20 cellular contexts compared by ENCODE assay signal in genomic region chr4:182238355-182238931, GRCh38. TPM values are rescaled to one million over a fixed set of nuclear protein-coding genes. Genes with fewer than 3 reads are reported as not detected.
DNase-seq lines count a peak whose midpoint lies in the region; ATAC-seq, FAIRE-seq and TF ChIP-seq lines count a peak whose summit lies in the region.
"Had no signal": no experiment of that assay in that cellular context is flagged by ENCODE, and none has a peak within 500 bp of the region (broad histone marks: within the 10 kb centered on the region; RNA-seq: fewer than 3 reads in every experiment).

No MANE protein-coding gene starts in this region.

- peaks cover 10% of the 10 kb centered on the region for H3K36me3 Mint-ChIP-seq in astrocyte (ENCODE audit: low read depth, unreplicated experiment)
- no peaks in the 10 kb centered on the region for H3K36me3 Mint-ChIP-seq in activated CD4-positive, alpha-beta memory T cell treated with anti-CD3 and anti-CD28 coated beads, Interleukin-2, amount 10 ng/mL, durations not matched to agents 7 days and 5 days (ENCODE audit: low read depth)
- H3K36me3 Mint-ChIP-seq: activated naive CD4-positive, alpha-beta T cell treated with anti-CD3 and anti-CD28 coated beads, Interleukin-2, amount 10 ng/mL, durations not matched to agents 7 days and 5 days; CD8-positive, alpha-beta T cell; T-cell had no signal

- FAIRE-seq in A549 (lab: Jason Lieb, UNC) (no peak), astrocyte (lab: Jason Lieb, UNC) (no peak)
- FAIRE-seq: A204.1, G401.6, GM12892 had no signal

- peaks cover 4% of the 10 kb centered on the region for H3K9me3 Mint-ChIP-seq in astrocyte (ENCODE audit: unreplicated experiment)
- H3K9me3 Mint-ChIP-seq in activated CD4-positive, alpha-beta memory T cell treated with anti-CD3 and anti-CD28 coated beads, Interleukin-2, amount 10 ng/mL, durations not matched to agents 7 days and 5 days, result peaks cover 6% of the 10 kb centered on the region

- H3K79me2 ChIP-seq in astrocyte (ENCODE audit: insufficient read depth, low read length), result peaks cover 31% of the 10 kb centered on the region

- H4K20me1 ChIP-seq in astrocyte (ENCODE audit: insufficient read depth, low read length), result no peaks in the 10 kb centered on the region

- peak overlapping the region; percentile 54 for H3K4me2 ChIP-seq in A549
- peak overlapping the region; percentile 68 for H3K4me2 ChIP-seq in astrocyte (ENCODE audit: low read length)

- H3K4me1 ChIP-seq in A549 (peaks cover 40% of the 10 kb centered on the region), HUES64 (ENCODE audit: insufficient read depth, low read length) (peaks cover 29% of the 10 kb centered on the region), astrocyte (ENCODE audit: insufficient read depth, low read length) (peaks cover 52% of the 10 kb centered on the region), upper lobe of right lung (no peaks in the 10 kb centered on the region)
- H3K4me1 ChIP-seq: gastrocnemius medialis, Peyer's patch had no signal

- H3K27me3 ChIP-seq in HUES64 (ENCODE audit: insufficient read depth, low read length) (no peaks in the 10 kb centered on the region), astrocyte (ENCODE audit: insufficient read depth, low read length) (no peaks in the 10 kb centered on the region), upper lobe of right lung (no peaks in the 10 kb centered on the region)
- H3K27me3 ChIP-seq: gastrocnemius medialis, Peyer's patch had no signal

- H3K27ac Mint-ChIP-seq in astrocyte (ENCODE audit: unreplicated experiment), result peak overlapping the region; percentile 97
- no peak overlapping the region for H3K27ac Mint-ChIP-seq in activated CD4-positive, alpha-beta memory T cell treated with anti-CD3 and anti-CD28 coated beads, Interleukin-2, amount 10 ng/mL, durations not matched to agents 7 days and 5 days
- H3K27ac Mint-ChIP-seq: activated naive CD4-positive, alpha-beta T cell treated with anti-CD3 and anti-CD28 coated beads, Interleukin-2, amount 10 ng/mL, durations not matched to agents 7 days and 5 days; CD8-positive, alpha-beta T cell; T-cell had no signal

- H3K27me3 Mint-ChIP-seq in astrocyte (ENCODE audit: low read depth, unreplicated experiment), result no peaks in the 10 kb centered on the region
- H3K27me3 Mint-ChIP-seq in activated CD4-positive, alpha-beta memory T cell treated with anti-CD3 and anti-CD28 coated beads, Interleukin-2, amount 10 ng/mL, durations not matched to agents 7 days and 5 days, result no peaks in the 10 kb centered on the region
- H3K27me3 Mint-ChIP-seq: activated naive CD4-positive, alpha-beta T cell treated with anti-CD3 and anti-CD28 coated beads, Interleukin-2, amount 10 ng/mL, durations not matched to agents 7 days and 5 days had no signal

- no peak overlapping the region for H2AFZ ChIP-seq in astrocyte (ENCODE audit: low read depth, low read length)

- intact Hi-C loops in upper lobe of right lung (cut with DNase I), result no loop called here

- H3K27ac ChIP-seq in A549 (peak overlapping the region; percentile 90 to 94), HUES64 (ENCODE audit: low read depth, low read length) (peak overlapping the region; percentile 26; the same call in 1 of the 2 replicates), astrocyte (ENCODE audit: low read depth, low read length) (peak overlapping the region; percentile 94), upper lobe of right lung (no peak overlapping the region)
- H3K27ac ChIP-seq: gastrocnemius medialis, Peyer's patch had no signal

- TF ChIP-seq CTCF in A549 (IDR thresholded peaks at IDR 0.05) (no peak), astrocyte (IDR thresholded peaks at IDR 0.05; ENCODE audit: insufficient read depth, low read depth, low read length) (no peak), upper lobe of right lung (IDR thresholded peaks at IDR 0.05) (no peak)

- TF ChIP-seq EP300 in A549 (IDR thresholded peaks at IDR 0.05), result peak in 1 of 2 experiments; percentile 63; a peak in 1 of 5 replicates

- WGBS in A549 (ENCODE audit: missing lambda C conversion rate), result 12% methylated on average over 9 of the region's 9 CpGs
- WGBS in HUES64, result 31% methylated on average over 6 of the region's 9 CpGs

- H3K4me3 ChIP-seq in A549 (0 out of 3 replicates have a peak overlapping the region, but pooled peaks have one; percentile 12), HUES64 (ENCODE audit: low read length) (no peak overlapping the region), astrocyte (ENCODE audit: insufficient read depth, low read depth, low read length) (no peak overlapping the region), upper lobe of right lung (no peak overlapping the region)
- H3K4me3 ChIP-seq: gastrocnemius medialis, Peyer's patch had no signal

- TF ChIP-seq POLR2A in A549 (IDR thresholded peaks at IDR 0.05; ENCODE audit: low read length), result no peak

- H3K9ac ChIP-seq in HUES64 (ENCODE audit: low read depth, low read length), result no peak overlapping the region
- peak overlapping the region; percentile 70 for H3K9ac ChIP-seq in astrocyte (ENCODE audit: low read length)

- peak; percentile 74 to 80 for ATAC-seq in A549
- ATAC-seq in upper lobe of right lung, result no peak
- ATAC-seq: activated CD4-positive, CD25-positive, alpha-beta regulatory T cell treated with anti-CD3 and anti-CD28 coated beads, Interleukin-2, amount 50 U/mL, for 24 hours; CD8-positive, alpha-beta T cell; gastrocnemius medialis; T-cell had no signal

- no peaks in the 10 kb centered on the region for H3K9me3 ChIP-seq in A549
- H3K9me3 ChIP-seq in HUES64 (ENCODE audit: insufficient read depth, low read depth, low read length), result no peaks in the 10 kb centered on the region
- H3K9me3 ChIP-seq in astrocyte (ENCODE audit: insufficient read depth, low read depth, low read length), result no peaks in the 10 kb centered on the region
- H3K9me3 ChIP-seq in upper lobe of right lung, result no peaks in the 10 kb centered on the region
- H3K9me3 ChIP-seq: gastrocnemius medialis, Peyer's patch had no signal

- H3K36me3 ChIP-seq in HUES64 (ENCODE audit: insufficient read depth, low read length) (no peaks in the 10 kb centered on the region), astrocyte (ENCODE audit: insufficient read depth, low read length) (peaks cover 2% of the 10 kb centered on the region), upper lobe of right lung (no peaks in the 10 kb centered on the region)
- H3K36me3 ChIP-seq: gastrocnemius medialis, Peyer's patch had no signal

- DNase-seq in A549 (ENCODE audit: low read depth in 1 of 2, low spot score in 1 of 2) (peak; percentile 18 to 66), astrocyte (ENCODE audit: low read depth) (peak; percentile 68), kidney tubule cell (ENCODE audit: low spot score) (peak; percentile 45), upper lobe of right lung (no peak), H4 (ENCODE audit: low spot score) (no peak), NCI-H446 treated with DMSO at 0.1 percent for 48 hours (lab: John Stamatoyannopoulos, UW) (no peak)
- no peak for DNase-seq in activated CD4-positive, alpha-beta memory T cell treated with anti-CD3 and anti-CD28 coated beads, Interleukin-2, amount 10 ng/mL, durations not matched to agents 7 days and 5 days
- DNase-seq: activated naive CD4-positive, alpha-beta T cell treated with anti-CD3 and anti-CD28 coated beads, Interleukin-2, amount 10 ng/mL, durations not matched to agents 7 days and 5 days; CD8-positive, alpha-beta T cell; gastrocnemius medialis; MM.1S; NCI-H2029 treated with DMSO at 0.1 percent for 48 hours; NCI-H748 treated with DMSO at 0.1 percent for 48 hours; Peyer's patch; T-cell had no signal

- CTCF ChIA-PET in A549 (lab: Yijun Ruan, JAX), result interaction anchor here (0.6 kb wide), 1 partner anchor 31 kb away, joined by 3 read pairs; no protein-coding TSS in a partner anchor
- CTCF ChIA-PET in activated CD4-positive, alpha-beta memory T cell treated with anti-CD3 and anti-CD28 coated beads, Interleukin-2, amount 10 ng/mL, durations not matched to agents 7 days and 5 days (lab: Charles Lee), result no interaction called here

- no peak for TF ChIP-seq RAD21 in A549 (conservative IDR thresholded peaks at IDR 0.05 in 1 of 2, IDR thresholded peaks at IDR 0.05 in 1 of 2)

- peaks cover 39% of the 10 kb centered on the region for H3K4me1 Mint-ChIP-seq in astrocyte (ENCODE audit: low read depth, unreplicated experiment)
- H3K4me1 Mint-ChIP-seq in activated CD4-positive, alpha-beta memory T cell treated with anti-CD3 and anti-CD28 coated beads, Interleukin-2, amount 10 ng/mL, durations not matched to agents 7 days and 5 days, result no peaks in the 10 kb centered on the region
- H3K4me1 Mint-ChIP-seq: activated naive CD4-positive, alpha-beta T cell treated with anti-CD3 and anti-CD28 coated beads, Interleukin-2, amount 10 ng/mL, durations not matched to agents 7 days and 5 days; T-cell had no signal

- POLR2A ChIA-PET in A549 (lab: Yijun Ruan, JAX), result interaction anchor here (1.0 kb wide), 1 partner anchor 13 kb away, joined by 3 read pairs; no protein-coding TSS in a partner anchor
- POLR2A ChIA-PET in activated CD4-positive, alpha-beta memory T cell treated with anti-CD3 and anti-CD28 coated beads, Interleukin-2, amount 10 ng/mL, durations not matched to agents 7 days and 5 days (lab: Charles Lee), result no interaction called here

- H3K4me3 Mint-ChIP-seq in astrocyte (ENCODE audit: unreplicated experiment), result peak overlapping the region; percentile 17
- no peak overlapping the region for H3K4me3 Mint-ChIP-seq in activated CD4-positive, alpha-beta memory T cell treated with anti-CD3 and anti-CD28 coated beads, Interleukin-2, amount 10 ng/mL, durations not matched to agents 7 days and 5 days
- H3K4me3 Mint-ChIP-seq: activated naive CD4-positive, alpha-beta T cell treated with anti-CD3 and anti-CD28 coated beads, Interleukin-2, amount 10 ng/mL, durations not matched to agents 7 days and 5 days; CD8-positive, alpha-beta T cell; T-cell had no signal

TF ChIP-seq in A549, 52 proteins besides CTCF, POLR2A, EP300 and RAD21 (continues in another document):
- TF ChIP-seq JUNB (IDR thresholded peaks at IDR 0.05) (peak; percentile 54), JUN (IDR thresholded peaks at IDR 0.05) (peak in 1 of 2 experiments; percentile 76; a peak in 3 of 5 replicates)

RNA-seq across cellular contexts. Expression of gene TENM3, which starts 4.8 kb away (rescaled TPM):
- polyA plus RNA-seq in A549 (2011; rRNA removed), result 2.4 and 2.6 TPM in 2 replicates
- 0.28 and 0.36 TPM in 2 replicates for polyA plus RNA-seq in A549 (2012; cell fraction: cytosol; rRNA removed)
- 1.2 and 1.7 TPM in 2 replicates for polyA plus RNA-seq in A549 (2012; cell fraction: nucleus; rRNA removed)
- 4.8 to 7.3 TPM (median 5.7 TPM) in 3 replicates for polyA plus RNA-seq in A549 (2017; fragmentation: RNase III; extraction: RNeasy Plus Mini Kit Qiagen cat#74134 plus additional on column Dnase treatment)
- 8.3 and 9.1 TPM in 2 replicates for polyA minus RNA-seq in A549 (2011; rRNA and poly(A)+ RNA removed)
- 40.0 TPM for polyA plus RNA-seq in HUES64 (2013, experiment 1 of 2)
- 42.3 TPM for polyA plus RNA-seq in HUES64 (2013, experiment 2 of 2)
- total RNA-seq in astrocyte, result 127 TPM in 2 replicates
- total RNA-seq in activated CD4-positive, alpha-beta memory T cell treated with anti-CD3 and anti-CD28 coated beads, Interleukin-2, amount 10 ng/mL, durations not matched to agents 7 days and 5 days, result not detected
- total RNA-seq in upper lobe of right lung, result 5.6 TPM
- 108 and 110 TPM in 2 replicates for total RNA-seq in H4 (2014; rRNA removed; shearing (Covaris generic))
- total RNA-seq: CD8-positive, alpha-beta T cell had no signal

Comparison
In these comparisons a context has a peak if more than half of its experiments do, and no peak if none do; other contexts are left out.
1. DNase-seq: peak in A549 (2 of 2), astrocyte (single experiment) and kidney tubule cell (single experiment); none in activated CD4-positive, alpha-beta memory T cell treated with anti-CD3 and anti-CD28 coated beads, Interleukin-2, amount 10 ng/mL, durations not matched to agents 7 days and 5 days (single experiment), upper lobe of right lung (single experiment), H4 (single experiment) and NCI-H446 treated with DMSO at 0.1 percent for 48 hours (single experiment).
2. RNA of gene TENM3, which starts 4.8 kb away (total RNA-seq): 127 TPM in astrocyte and 108 to 110 TPM in H4; 5.6 TPM in upper lobe of right lung (single experiment) and not detected in activated CD4-positive, alpha-beta memory T cell treated with anti-CD3 and anti-CD28 coated beads, Interleukin-2, amount 10 ng/mL, durations not matched to agents 7 days and 5 days; every median in the first group is over 10 times any median in the second.